8 cellular contexts compared by ENCODE assay signal in genomic region chr1:179025975-179026812, GRCh38. TPM values are rescaled to one million over a fixed set of nuclear protein-coding genes. Genes with fewer than 3 reads are reported as not detected.
A peak's percentile ranks its signal among the peaks of the same experiment; 100 is the strongest.
DNase-seq lines count a peak whose midpoint lies in the region; ATAC-seq and TF ChIP-seq lines count a peak whose summit lies in the region.

No MANE protein-coding gene starts in this region.

- ATAC-seq in GM19035 (IDR thresholded peaks at IDR 0.05; ENCODE audit: unreplicated experiment): peak; percentile 74
- ATAC-seq in HG03196 (IDR thresholded peaks at IDR 0.05; ENCODE audit: unreplicated experiment): peak; percentile 75

- peak; percentile 88 for DNase-seq in BE2C
- DNase-seq in NCI-H510A (lab: John Stamatoyannopoulos, UW): peak; percentile 64
- DNase-seq in activated CD4-positive, alpha-beta T cell treated with anti-CD3 and anti-CD28 coated beads, Interleukin-2, amount 50 U/mL, for 4 hours: peak; percentile 58 to 62
- peak; percentile 21 to 77 (median 52) for DNase-seq in dorsolateral prefrontal cortex
- DNase-seq in lung microvascular endothelial cell (ENCODE audit: low read depth in 2 of 2): peak; percentile 48 to 62
- peak; percentile 45 for DNase-seq in stimulated activated CD8-positive, alpha-beta memory T cell treated with anti-CD3 and anti-CD28 coated beads, Interleukin-12 subunit alpha, Interleukin-12 subunit beta, amount 100 ng/mL, for 1 hour (ENCODE audit: low read depth)

- H3K4me3 ChIP-seq in BE2C (ENCODE audit: low read depth, low read length) (peak overlapping the region; percentile 69), dorsolateral prefrontal cortex (peak overlapping the region; percentile 72 to 99 (median 92))

- H3K4me1 ChIP-seq in BE2C: no peaks in the 10 kb centered on the region

- no peaks in the 10 kb centered on the region for H3K9me3 ChIP-seq in BE2C

- peak overlapping the region in 58 of 59 donors; percentile 22 to 95 (median 86) for H3K27ac ChIP-seq in dorsolateral prefrontal cortex

- no peak for TF ChIP-seq CTCF in BE2C (IDR thresholded peaks at IDR 0.05; ENCODE audit: low read depth, low read length)
- TF ChIP-seq CTCF in dorsolateral prefrontal cortex (IDR thresholded peaks at IDR 0.05 in 54 of 56, conservative IDR thresholded peaks at IDR 0.05 in 2 of 56; ENCODE audit: low read depth in 1 of 56, partially characterized antibody in 56 of 56): peak in 9 of 56 donors; percentile 4 to 29 (median 11)

- H3K36me3 ChIP-seq in BE2C: no peaks in the 10 kb centered on the region

- H3K27me3 ChIP-seq in BE2C (no peaks in the 10 kb centered on the region), dorsolateral prefrontal cortex (no peaks in the 10 kb centered on the region)

- intact Hi-C loops in dorsolateral prefrontal cortex (cut with DNase I): loop anchor here (10.0 kb wide), 1 partner anchor 269 kb away; the partner anchor contains the start of gene SOAT1 (in 2 of the 2)

RNA-seq across cellular contexts. Expression of gene FAM20B, which starts 0.5 kb away (rescaled TPM):
- polyA plus RNA-seq in BE2C (2012; ENCODE audit: insufficient read depth, insufficient read length, low read depth): 10.0 TPM
- total RNA-seq in dorsolateral prefrontal cortex (10 to 100 TPM; 36.3 to 88.4 (median 59.5) TPM), lung microvascular endothelial cell (19.2 and 25.6 TPM in 2 replicates)

RNA-seq across cellular contexts. Expression of gene TOR3A, which starts 55.7 kb away (rescaled TPM):
- polyA plus RNA-seq in BE2C (2012; ENCODE audit: insufficient read depth, insufficient read length, low read depth): 41.9 TPM
- total RNA-seq in dorsolateral prefrontal cortex: 10 to 100 TPM; 11.7 to 24.9 (median 16.3) TPM
- total RNA-seq in lung microvascular endothelial cell: 24.8 and 31.5 TPM in 2 replicates

Comparison
In these comparisons a context has a peak if more than half of its experiments do, and no peak if none do; other contexts are left out.
1. Peak in every context shown above with its lines: DNase-seq, ATAC-seq, H3K4me3 ChIP-seq and H3K27ac ChIP-seq.